Comparison of ENCODE assay signal across 8 cellular contexts in genomic region chr1:167795810-167796740, GRCh38.
DNase-seq lines count a peak whose midpoint lies in the region; ATAC-seq, FAIRE-seq and TF ChIP-seq lines count a peak whose summit lies in the region.

No MANE protein-coding gene starts in this region.

- TF ChIP-seq CTCF in mammary epithelial cell (conservative IDR thresholded peaks at IDR 0.05 in 1 of 2, IDR thresholded peaks at IDR 0.05 in 1 of 2; ENCODE audit: extremely low read depth in 1 of 2, insufficient read depth in 1 of 2, low read depth in 1 of 2, low read length in 2 of 2) (no peak), testis (IDR thresholded peaks at IDR 0.05) (no peak)

- H2AFZ ChIP-seq in mammary epithelial cell (ENCODE audit: low read depth, low read length): no peak overlapping the region

- dilution Hi-C loops in mammary epithelial cell (cut with HindIII; ENCODE audit: low sequenced_read_pairs): loop anchor here (10.0 kb wide), 1 partner anchor 191 kb away; no protein-coding TSS in a partner anchor

- peaks cover 67% of the 10 kb centered on the region for H3K4me1 ChIP-seq in mammary epithelial cell (ENCODE audit: insufficient read depth, low read length)
- H3K4me1 ChIP-seq in testis: peaks cover 36% of the 10 kb centered on the region

- H3K79me2 ChIP-seq in mammary epithelial cell (ENCODE audit: insufficient read depth, low read length): peaks cover 9% of the 10 kb centered on the region

- in situ Hi-C loops in mammary epithelial cell (cut with MboI; ENCODE audit: low sequenced_read_pairs in 2 of 2): loop anchor here in 1 of 2 donors (5.0 kb wide), 1 partner anchor 74 kb away; the partner anchor contains the start of gene MPZL1

- no peak for TF ChIP-seq POLR2A in testis (IDR thresholded peaks at IDR 0.05)
- no peak for TF ChIP-seq POLR2A in H54 (IDR thresholded peaks at IDR 0.05; ENCODE audit: low read depth, low read length)

- WGBS in mammary epithelial cell (ENCODE audit: low coverage, missing lambda C conversion rate): 6% methylated on average over 9 of the region's 10 CpGs
- WGBS in testis, 2 donors: 45 to 50% methylated on average over 10 of the region's 10 CpGs

- H3K27ac ChIP-seq in mammary epithelial cell (ENCODE audit: insufficient read depth, low read depth, low read length) (peak overlapping the region; percentile 84), testis (peak overlapping the region; percentile 10 to 62)

- no peak for ATAC-seq in HG03095 (IDR thresholded peaks at IDR 0.05; ENCODE audit: unreplicated experiment)
- no peak for ATAC-seq in HG03196 (IDR thresholded peaks at IDR 0.05; ENCODE audit: unreplicated experiment)

- no peaks in the 10 kb centered on the region for H3K9me3 ChIP-seq in mammary epithelial cell (replicated peaks; ENCODE audit: insufficient read depth, low read length)
- no peaks in the 10 kb centered on the region for H3K9me3 ChIP-seq in testis

- H3K4me2 ChIP-seq in mammary epithelial cell (ENCODE audit: insufficient read depth, low read depth, low read length): peak overlapping the region; percentile 63

- intact Hi-C loops in mammary epithelial cell (cut with micrococcal nuclease): loop anchor here (2.0 to 10.0 kb wide), 2 partner anchors 43 to 689 kb away; no protein-coding TSS in a partner anchor
- intact Hi-C loops in testis (cut with DNase I; ENCODE audit: low total_unique reads): no loop called here

- peak; percentile 69 for DNase-seq in M059J (ENCODE audit: low read depth)
- DNase-seq in mammary epithelial cell: peak; percentile 71
- DNase-seq in kidney glomerular epithelial cell (lab: John Stamatoyannopoulos, UW): peak; percentile 35
- peak; percentile 33 for DNase-seq in testis
- DNase-seq in H54 (ENCODE audit: insufficient read length, low spot score): no peak
- no peak for DNase-seq in retina

- H3K27me3 ChIP-seq in mammary epithelial cell (ENCODE audit: insufficient read depth, low read length) (no peaks in the 10 kb centered on the region), testis (no peaks in the 10 kb centered on the region)

- H3K36me3 ChIP-seq in mammary epithelial cell (ENCODE audit: insufficient read depth, low read length) (peaks cover 5% of the 10 kb centered on the region), testis (ENCODE audit: low read depth, missing control alignments) (no peaks in the 10 kb centered on the region)

- H3K4me3 ChIP-seq in mammary epithelial cell (replicated peaks in 1 of 3; ENCODE audit: insufficient read depth in 1 of 3, low read depth in 2 of 3, low read length in 3 of 3) (no peak overlapping the region), testis (no peak overlapping the region)

- no peak overlapping the region for H3K9ac ChIP-seq in mammary epithelial cell (ENCODE audit: insufficient read depth, low read length)

- FAIRE-seq in H54 (lab: Jason Lieb, UNC): no peak

- CTCF ChIA-PET in mammary epithelial cell (lab: Charles Lee; ENCODE audit: low non-redundant PET): interaction anchor here (0.6 kb wide), 1 partner anchor 108 kb away, joined by 4 read pairs; no protein-coding TSS in a partner anchor

- BruUV-seq in mammary epithelial cell (replicated peaks; lab: Mats Ljungman, UMichigan): no TSS peak

- H4K20me1 ChIP-seq in mammary epithelial cell (ENCODE audit: insufficient read depth, low read length): no peaks in the 10 kb centered on the region

Comparison
In these comparisons a context has a peak if more than half of its experiments do, and no peak if none do; other contexts are left out.
1. DNase-seq: peak in M059J (single experiment), mammary epithelial cell (single experiment), kidney glomerular epithelial cell (single experiment) and testis (single experiment); none in H54 (single experiment) and retina (single experiment).